9 cellular contexts compared by ENCODE assay signal in the genomic region with DNA sequence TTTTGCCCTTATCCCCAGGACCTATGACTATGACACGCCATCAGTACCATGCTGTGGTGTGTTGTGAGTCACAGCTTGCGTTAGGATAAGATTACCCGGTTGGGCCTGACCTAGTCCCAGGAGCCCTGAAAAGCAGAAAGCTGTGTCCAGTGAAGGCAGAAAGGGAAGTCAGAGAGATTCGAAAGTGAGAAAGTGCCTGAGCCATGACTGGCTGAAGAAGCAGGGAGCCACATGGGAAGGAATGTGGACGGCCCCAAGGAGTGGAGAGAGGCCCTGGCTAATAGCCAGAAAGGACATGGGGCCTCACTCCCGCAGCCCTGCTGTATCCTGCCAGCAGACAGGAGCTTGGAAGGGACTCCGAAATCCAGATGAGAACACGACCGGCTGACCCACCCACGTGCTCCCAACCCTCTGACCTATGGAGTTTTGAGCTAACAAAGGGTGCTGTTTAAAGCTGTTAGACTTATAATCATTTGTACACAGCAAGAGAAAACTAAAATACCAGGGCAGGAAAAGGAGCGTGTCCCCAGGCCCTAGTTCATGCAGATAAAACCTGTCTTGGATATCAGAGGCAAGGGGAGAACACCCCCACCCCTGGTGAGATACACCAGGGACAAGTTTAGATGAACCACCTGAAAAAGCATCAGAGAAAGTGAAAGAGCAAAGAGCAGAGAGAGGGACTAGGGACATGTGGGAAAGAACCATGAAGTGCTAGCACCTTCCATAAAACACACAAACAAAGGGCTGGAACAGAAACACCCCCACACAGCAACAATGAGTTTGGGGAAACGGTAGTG.
DNase-seq lines count a peak whose midpoint lies in the region; ATAC-seq and TF ChIP-seq lines count a peak whose summit lies in the region.
"Had no signal": no experiment of that assay in that cellular context is flagged by ENCODE, and none has a peak within 500 bp of the region (broad histone marks: within the 10 kb centered on the region; RNA-seq: fewer than 3 reads in every experiment).

No MANE protein-coding gene starts in this region.

- no peak for TF ChIP-seq POLR2A in prostate gland (IDR thresholded peaks at IDR 0.05)
- TF ChIP-seq POLR2A in vagina (IDR thresholded peaks at IDR 0.05) = no peak

- H3K4me3 ChIP-seq in GM23248 (0 out of 2 replicates have a peak overlapping the region, but pooled peaks have one; percentile 35), SJSA1 (no peak overlapping the region), prostate gland (no peak overlapping the region), vagina (no peak overlapping the region)

- ATAC-seq in WTC11 = no peak
- ATAC-seq in GM19463 (IDR thresholded peaks at IDR 0.05; ENCODE audit: unreplicated experiment) = no peak

- H3K36me3 ChIP-seq in GM23248 (ENCODE audit: low read depth) (no peaks in the 10 kb centered on the region), SJSA1 (no peaks in the 10 kb centered on the region), prostate gland (no peaks in the 10 kb centered on the region), vagina (no peaks in the 10 kb centered on the region)

- H3K36me3 Mint-ChIP-seq in WTC11 = peaks cover 2% of the 10 kb centered on the region; the same call in 1 of the 2 replicates

- CTCF ChIA-PET in WTC11 (lab: Charles Lee) = interaction anchor here (1.3 to 1.7 kb wide), 3 partner anchors 9 to 250 kb away, joined by 3 to 10 read pairs (median 3); no protein-coding TSS in a partner anchor

- intact Hi-C loops in prostate gland (cut with DNase I) (no loop called here), vagina (cut with DNase I) (no loop called here)

- H2AFZ ChIP-seq in GM23248 = peak overlapping the region; percentile 64

- peak overlapping the region; percentile 40 for H3K4me2 ChIP-seq in GM23248 (ENCODE audit: unreplicated experiment)

- no peak overlapping the region for H3K4me3 Mint-ChIP-seq in WTC11
- H3K4me3 Mint-ChIP-seq: T-helper 1 cell treated with Interleukin-12 subunit alpha and Interleukin-12 subunit beta and Interleukin-4 antibody, amounts not matched to agents 30 μg/mL and 1 μg/mL, for 36 hours had no signal

- H3K4me1 ChIP-seq in GM23248 (ENCODE audit: insufficient read depth) (peaks cover 13% of the 10 kb centered on the region), SJSA1 (replicated peaks) (peaks cover 26% of the 10 kb centered on the region), prostate gland (replicated peaks) (no peaks in the 10 kb centered on the region), vagina (peaks cover 20% of the 10 kb centered on the region)

- DNase-seq in GM23248 = peak; percentile 92
- DNase-seq in SJSA1 (ENCODE audit: low read depth in 1 of 2, low spot score in 2 of 2) = peak in 1 of 2 experiments; percentile 26
- DNase-seq in germinal center (ENCODE audit: low spot score) = peak; percentile 44
- DNase-seq in prostate gland (ENCODE audit: low spot score) = no peak
- DNase-seq in superior temporal gyrus (ENCODE audit: extremely low spot score) = no peak
- no peak for DNase-seq in WTC11 (ENCODE audit: low spot score)
- no peak for DNase-seq in vagina (ENCODE audit: extremely low spot score in 2 of 2)

- TF ChIP-seq CTCF in prostate gland (IDR thresholded peaks at IDR 0.05) (no peak), WTC11 (IDR thresholded peaks at IDR 0.05) (no peak), vagina (IDR thresholded peaks at IDR 0.05) (no peak)

- POLR2A ChIA-PET in WTC11 (lab: Charles Lee) = no interaction called here

- H3K27ac ChIP-seq in GM23248 = peak overlapping the region; percentile 82
- peak overlapping the region; percentile 2; the same call in 1 of the 2 replicates for H3K27ac ChIP-seq in SJSA1
- H3K27ac ChIP-seq in prostate gland = peak overlapping the region; percentile 21 to 37
- no peak overlapping the region for H3K27ac ChIP-seq in vagina

- H3F3A ChIP-seq in GM23248 (ENCODE audit: insufficient read depth) = peaks cover 17% of the 10 kb centered on the region

- peaks cover 8% of the 10 kb centered on the region for H3K9me3 Mint-ChIP-seq in WTC11
- H3K9me3 Mint-ChIP-seq: T-helper 1 cell treated with Interleukin-12 subunit alpha and Interleukin-12 subunit beta and Interleukin-4 antibody, amounts not matched to agents 30 μg/mL and 1 μg/mL, for 36 hours had no signal

- in situ Hi-C loops in GM23248 (cut with MboI) = loop anchor here (25.0 kb wide), 2 partner anchors 185 to 415 kb away; a partner anchor contains a TSS

- H3K27me3 ChIP-seq in GM23248 (replicated peaks; ENCODE audit: insufficient read depth) (no peaks in the 10 kb centered on the region), SJSA1 (replicated peaks) (no peaks in the 10 kb centered on the region), prostate gland (replicated peaks; ENCODE audit: insufficient read depth) (no peaks in the 10 kb centered on the region), vagina (no peaks in the 10 kb centered on the region)

- H3K27me3 Mint-ChIP-seq in WTC11 (ENCODE audit: low read depth) = no peaks in the 10 kb centered on the region

- H3K9me3 ChIP-seq in GM23248 (ENCODE audit: low read depth) = no peaks in the 10 kb centered on the region
- 0 out of 2 replicates have a peak, but pooled peaks cover 3% of the 10 kb centered on the region for H3K9me3 ChIP-seq in SJSA1 (replicated peaks)
- no peaks in the 10 kb centered on the region for H3K9me3 ChIP-seq in prostate gland
- H3K9me3 ChIP-seq in vagina = no peaks in the 10 kb centered on the region

- no peaks in the 10 kb centered on the region for H3K9me2 ChIP-seq in GM23248 (ENCODE audit: insufficient read depth)

- 17 to 22% methylated on average over 12 of the region's 12 CpGs for WGBS in GM23248 (ENCODE audit: low coverage in 1 of 2, low lambda C conversion rate in 2 of 2, missing lambda C conversion rate in 2 of 2), 2 experiments
- WGBS in prostate gland = 39% methylated on average over 12 of the region's 12 CpGs

- peak overlapping the region; percentile 65 for H3K9ac ChIP-seq in GM23248

- H3K79me2 ChIP-seq in GM23248 (ENCODE audit: insufficient read depth) = no peaks in the 10 kb centered on the region

- no peak overlapping the region for H3K27ac Mint-ChIP-seq in WTC11
- H3K27ac Mint-ChIP-seq: T-helper 1 cell treated with Interleukin-12 subunit alpha and Interleukin-12 subunit beta and Interleukin-4 antibody, amounts not matched to agents 30 μg/mL and 1 μg/mL, for 36 hours had no signal

- no peaks in the 10 kb centered on the region for H4K20me1 ChIP-seq in GM23248 (ENCODE audit: insufficient read depth)

- peaks cover 7% of the 10 kb centered on the region for H3K4me1 Mint-ChIP-seq in WTC11

TF ChIP-seq in WTC11, 78 proteins besides CTCF, POLR2A, EP300 and RAD21:
- no peak for TF ChIP-seq SMAD4 (CRISPR knock-in tag; IDR thresholded peaks at IDR 0.05)
- TF ChIP-seq, protein P1, sequence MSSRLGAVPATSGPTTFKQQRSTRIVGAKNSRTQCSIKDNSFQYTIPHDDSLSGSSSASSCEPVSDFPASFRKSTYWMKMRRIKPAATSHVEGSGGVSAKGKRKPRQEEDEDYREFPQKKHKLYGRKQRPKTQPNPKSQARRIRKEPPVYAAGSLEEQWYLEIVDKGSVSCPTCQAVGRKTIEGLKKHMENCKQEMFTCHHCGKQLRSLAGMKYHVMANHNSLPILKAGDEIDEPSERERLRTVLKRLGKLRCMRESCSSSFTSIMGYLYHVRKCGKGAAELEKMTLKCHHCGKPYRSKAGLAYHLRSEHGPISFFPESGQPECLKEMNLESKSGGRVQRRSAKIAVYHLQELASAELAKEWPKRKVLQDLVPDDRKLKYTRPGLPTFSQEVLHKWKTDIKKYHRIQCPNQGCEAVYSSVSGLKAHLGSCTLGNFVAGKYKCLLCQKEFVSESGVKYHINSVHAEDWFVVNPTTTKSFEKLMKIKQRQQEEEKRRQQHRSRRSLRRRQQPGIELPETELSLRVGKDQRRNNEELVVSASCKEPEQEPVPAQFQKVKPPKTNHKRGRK (CRISPR knock-in tag; IDR thresholded peaks at IDR 0.05; ENCODE audit: borderline replicate concordance) = no peak
- TF ChIP-seq CBFB (CRISPR knock-in tag; IDR thresholded peaks at IDR 0.05; ENCODE audit: low read depth) = no peak
- no peak for TF ChIP-seq GTF2I (CRISPR knock-in tag; conservative IDR thresholded peaks at IDR 0.05)

Comparison
In these comparisons a context has a peak if more than half of its experiments do, and no peak if none do; other contexts are left out.
1. DNase-seq: peak in GM23248 (single experiment) and germinal center (single experiment); none in prostate gland (single experiment), superior temporal gyrus (single experiment), WTC11 (single experiment) and vagina (0 of 2).